8 cellular contexts compared by ENCODE assay signal in the genomic region with DNA sequence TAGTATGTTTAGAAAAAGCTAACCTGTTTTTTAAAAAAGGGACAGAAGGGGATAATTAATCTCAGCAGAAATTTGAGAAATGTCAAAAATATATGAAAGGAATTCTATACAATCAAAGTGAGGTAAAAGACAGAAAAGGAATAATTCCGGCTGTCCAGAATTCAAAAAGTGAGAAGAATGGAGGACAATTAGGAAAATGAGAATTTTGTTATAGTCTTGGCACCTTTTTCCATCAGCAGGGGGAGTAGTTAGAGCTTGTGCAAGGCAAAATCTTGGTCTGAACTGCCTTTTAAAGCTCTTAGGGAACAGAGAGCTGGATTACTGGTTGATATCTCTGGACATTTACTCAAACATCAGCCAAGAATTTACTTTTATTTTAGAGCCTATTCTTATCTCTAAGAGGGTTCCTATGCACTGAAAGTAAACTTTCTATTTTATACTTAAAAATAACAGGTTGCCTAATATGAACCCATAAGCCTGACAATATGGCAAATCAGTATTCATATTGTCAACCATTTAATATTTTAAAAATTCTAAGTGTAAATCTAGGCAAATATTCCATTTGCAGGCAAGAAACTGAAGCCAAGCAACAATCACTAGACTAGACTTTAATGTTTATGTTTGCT.
DNase-seq lines count a peak whose midpoint lies in the region; ATAC-seq and TF ChIP-seq lines count a peak whose summit lies in the region.

No MANE protein-coding gene starts in this region.

- H3K27ac Mint-ChIP-seq in GM23338 (no peak overlapping the region), type B pancreatic cell (no peak overlapping the region)
- no peak overlapping the region for H3K27ac Mint-ChIP-seq in activated CD4-positive, alpha-beta memory T cell treated with anti-CD3 and anti-CD28 coated beads for 36 hours

- H3K4me1 Mint-ChIP-seq in GM23338 (peaks cover 3% of the 10 kb centered on the region; the same call in 2 of the 3 replicates), type B pancreatic cell (ENCODE audit: unreplicated experiment) (peaks cover 4% of the 10 kb centered on the region)
- H3K4me1 Mint-ChIP-seq in activated CD4-positive, alpha-beta memory T cell treated with anti-CD3 and anti-CD28 coated beads for 36 hours (ENCODE audit: low read depth), result peaks cover 3% of the 10 kb centered on the region

- no peaks in the 10 kb centered on the region for H3K36me3 Mint-ChIP-seq in GM23338 (ENCODE audit: low read depth)
- peaks cover 5% of the 10 kb centered on the region for H3K36me3 Mint-ChIP-seq in type B pancreatic cell
- no peaks in the 10 kb centered on the region for H3K36me3 Mint-ChIP-seq in activated CD4-positive, alpha-beta memory T cell treated with anti-CD3 and anti-CD28 coated beads for 36 hours

- no peak for ATAC-seq in GM23338
- no peak for ATAC-seq in HG03521 (IDR thresholded peaks at IDR 0.05; ENCODE audit: unreplicated experiment)

- H4K20me1 ChIP-seq in GM23338 (replicated peaks; ENCODE audit: insufficient read depth), result no peaks in the 10 kb centered on the region; the same call in 1 of the 2 replicates

- no peaks in the 10 kb centered on the region for H3K27me3 ChIP-seq in GM23338 (ENCODE audit: insufficient read depth)

- H3K4me3 Mint-ChIP-seq in GM23338 (no peak overlapping the region), type B pancreatic cell (no peak overlapping the region)
- no peak overlapping the region for H3K4me3 Mint-ChIP-seq in activated CD4-positive, alpha-beta memory T cell treated with anti-CD3 and anti-CD28 coated beads for 36 hours

- CTCF ChIA-PET in activated CD4-positive, alpha-beta memory T cell treated with anti-CD3 and anti-CD28 coated beads for 36 hours (lab: Charles Lee), result interaction anchor here (0.9 to 1.6 kb wide), 7 partner anchors 8 to 442 kb away, joined by 3 to 5 read pairs (median 4); no protein-coding TSS in a partner anchor

- DNase-seq in AG09319 (ENCODE audit: extremely low read depth, low read depth) (peak; percentile 5), GM23338 (ENCODE audit: low spot score) (peak; percentile 70), SK-N-DZ (ENCODE audit: low spot score) (peak; percentile 35), glomerular visceral epithelial cell (ENCODE audit: extremely low spot score) (peak; percentile 29), type B pancreatic cell (ENCODE audit: extremely low spot score, unreplicated experiment) (no peak), GM19238 (ENCODE audit: insufficient read length, low spot score) (no peak)
- DNase-seq in activated CD4-positive, alpha-beta memory T cell treated with anti-CD3 and anti-CD28 coated beads for 36 hours, result no peak

- no peak overlapping the region for H3K27ac ChIP-seq in GM23338 (ENCODE audit: low read depth)

- intact Hi-C loops in activated CD4-positive, alpha-beta memory T cell treated with anti-CD3 and anti-CD28 coated beads for 36 hours (cut with micrococcal nuclease), result loop anchor here (1.0 to 10.0 kb wide), 2 partner anchors 230 to 441 kb away; no protein-coding TSS in a partner anchor

- H2AFZ ChIP-seq in GM23338, result no peak overlapping the region

- POLR2A ChIA-PET in activated CD4-positive, alpha-beta memory T cell treated with anti-CD3 and anti-CD28 coated beads for 36 hours (lab: Charles Lee), result no interaction called here

- H3K9me3 Mint-ChIP-seq in GM23338, result no peaks in the 10 kb centered on the region
- no peaks in the 10 kb centered on the region for H3K9me3 Mint-ChIP-seq in type B pancreatic cell
- no peaks in the 10 kb centered on the region for H3K9me3 Mint-ChIP-seq in activated CD4-positive, alpha-beta memory T cell treated with anti-CD3 and anti-CD28 coated beads for 36 hours

- H3K4me2 ChIP-seq in GM23338, result no peak overlapping the region

- H3K79me2 ChIP-seq in GM23338 (replicated peaks; ENCODE audit: insufficient read depth), result no peaks in the 10 kb centered on the region

- TF ChIP-seq CTCF in AG09319 (IDR thresholded peaks at IDR 0.05; ENCODE audit: low read depth, low read length) (peak; percentile 73), GM23338 (conservative IDR thresholded peaks at IDR 0.05; ENCODE audit: low read depth in 2 of 2) (peak; percentile 62 to 66), type B pancreatic cell (conservative IDR thresholded peaks at IDR 0.05) (peak; percentile 79)

- H3K9me2 ChIP-seq in GM23338 (ENCODE audit: insufficient read depth), result no peaks in the 10 kb centered on the region

- no peaks in the 10 kb centered on the region for H3K36me3 ChIP-seq in GM23338 (ENCODE audit: insufficient read depth)

- H3F3A ChIP-seq in GM23338 (replicated peaks; ENCODE audit: low read depth), result no peaks in the 10 kb centered on the region

- no peak overlapping the region for H3K4me3 ChIP-seq in GM23338

- H3K4me1 ChIP-seq in GM23338 (ENCODE audit: insufficient read depth), result no peaks in the 10 kb centered on the region

- H3K27me3 Mint-ChIP-seq in GM23338 (ENCODE audit: insufficient read depth, low read depth, poor library complexity) (peaks cover 2% of the 10 kb centered on the region), type B pancreatic cell (no peaks in the 10 kb centered on the region)
- H3K27me3 Mint-ChIP-seq in activated CD4-positive, alpha-beta memory T cell treated with anti-CD3 and anti-CD28 coated beads for 36 hours, result no peaks in the 10 kb centered on the region

TF ChIP-seq in GM23338, 12 proteins besides CTCF, POLR2A, EP300 and RAD21 (continues in another document):
- TF ChIP-seq EZH2 (IDR thresholded peaks at IDR 0.05; ENCODE audit: low read depth, unreplicated experiment) (no peak), POLR2AphosphoS5 (IDR thresholded peaks at IDR 0.05; ENCODE audit: low read depth) (no peak), CREB1 (CRISPR knock-in tag; IDR thresholded peaks at IDR 0.05; ENCODE audit: low read depth) (no peak), NANOG (IDR thresholded peaks at IDR 0.05; ENCODE audit: borderline replicate concordance) (no peak), JUNB (IDR thresholded peaks at IDR 0.05; ENCODE audit: unreplicated experiment) (no peak)
- TF ChIP-seq, protein P1, sequence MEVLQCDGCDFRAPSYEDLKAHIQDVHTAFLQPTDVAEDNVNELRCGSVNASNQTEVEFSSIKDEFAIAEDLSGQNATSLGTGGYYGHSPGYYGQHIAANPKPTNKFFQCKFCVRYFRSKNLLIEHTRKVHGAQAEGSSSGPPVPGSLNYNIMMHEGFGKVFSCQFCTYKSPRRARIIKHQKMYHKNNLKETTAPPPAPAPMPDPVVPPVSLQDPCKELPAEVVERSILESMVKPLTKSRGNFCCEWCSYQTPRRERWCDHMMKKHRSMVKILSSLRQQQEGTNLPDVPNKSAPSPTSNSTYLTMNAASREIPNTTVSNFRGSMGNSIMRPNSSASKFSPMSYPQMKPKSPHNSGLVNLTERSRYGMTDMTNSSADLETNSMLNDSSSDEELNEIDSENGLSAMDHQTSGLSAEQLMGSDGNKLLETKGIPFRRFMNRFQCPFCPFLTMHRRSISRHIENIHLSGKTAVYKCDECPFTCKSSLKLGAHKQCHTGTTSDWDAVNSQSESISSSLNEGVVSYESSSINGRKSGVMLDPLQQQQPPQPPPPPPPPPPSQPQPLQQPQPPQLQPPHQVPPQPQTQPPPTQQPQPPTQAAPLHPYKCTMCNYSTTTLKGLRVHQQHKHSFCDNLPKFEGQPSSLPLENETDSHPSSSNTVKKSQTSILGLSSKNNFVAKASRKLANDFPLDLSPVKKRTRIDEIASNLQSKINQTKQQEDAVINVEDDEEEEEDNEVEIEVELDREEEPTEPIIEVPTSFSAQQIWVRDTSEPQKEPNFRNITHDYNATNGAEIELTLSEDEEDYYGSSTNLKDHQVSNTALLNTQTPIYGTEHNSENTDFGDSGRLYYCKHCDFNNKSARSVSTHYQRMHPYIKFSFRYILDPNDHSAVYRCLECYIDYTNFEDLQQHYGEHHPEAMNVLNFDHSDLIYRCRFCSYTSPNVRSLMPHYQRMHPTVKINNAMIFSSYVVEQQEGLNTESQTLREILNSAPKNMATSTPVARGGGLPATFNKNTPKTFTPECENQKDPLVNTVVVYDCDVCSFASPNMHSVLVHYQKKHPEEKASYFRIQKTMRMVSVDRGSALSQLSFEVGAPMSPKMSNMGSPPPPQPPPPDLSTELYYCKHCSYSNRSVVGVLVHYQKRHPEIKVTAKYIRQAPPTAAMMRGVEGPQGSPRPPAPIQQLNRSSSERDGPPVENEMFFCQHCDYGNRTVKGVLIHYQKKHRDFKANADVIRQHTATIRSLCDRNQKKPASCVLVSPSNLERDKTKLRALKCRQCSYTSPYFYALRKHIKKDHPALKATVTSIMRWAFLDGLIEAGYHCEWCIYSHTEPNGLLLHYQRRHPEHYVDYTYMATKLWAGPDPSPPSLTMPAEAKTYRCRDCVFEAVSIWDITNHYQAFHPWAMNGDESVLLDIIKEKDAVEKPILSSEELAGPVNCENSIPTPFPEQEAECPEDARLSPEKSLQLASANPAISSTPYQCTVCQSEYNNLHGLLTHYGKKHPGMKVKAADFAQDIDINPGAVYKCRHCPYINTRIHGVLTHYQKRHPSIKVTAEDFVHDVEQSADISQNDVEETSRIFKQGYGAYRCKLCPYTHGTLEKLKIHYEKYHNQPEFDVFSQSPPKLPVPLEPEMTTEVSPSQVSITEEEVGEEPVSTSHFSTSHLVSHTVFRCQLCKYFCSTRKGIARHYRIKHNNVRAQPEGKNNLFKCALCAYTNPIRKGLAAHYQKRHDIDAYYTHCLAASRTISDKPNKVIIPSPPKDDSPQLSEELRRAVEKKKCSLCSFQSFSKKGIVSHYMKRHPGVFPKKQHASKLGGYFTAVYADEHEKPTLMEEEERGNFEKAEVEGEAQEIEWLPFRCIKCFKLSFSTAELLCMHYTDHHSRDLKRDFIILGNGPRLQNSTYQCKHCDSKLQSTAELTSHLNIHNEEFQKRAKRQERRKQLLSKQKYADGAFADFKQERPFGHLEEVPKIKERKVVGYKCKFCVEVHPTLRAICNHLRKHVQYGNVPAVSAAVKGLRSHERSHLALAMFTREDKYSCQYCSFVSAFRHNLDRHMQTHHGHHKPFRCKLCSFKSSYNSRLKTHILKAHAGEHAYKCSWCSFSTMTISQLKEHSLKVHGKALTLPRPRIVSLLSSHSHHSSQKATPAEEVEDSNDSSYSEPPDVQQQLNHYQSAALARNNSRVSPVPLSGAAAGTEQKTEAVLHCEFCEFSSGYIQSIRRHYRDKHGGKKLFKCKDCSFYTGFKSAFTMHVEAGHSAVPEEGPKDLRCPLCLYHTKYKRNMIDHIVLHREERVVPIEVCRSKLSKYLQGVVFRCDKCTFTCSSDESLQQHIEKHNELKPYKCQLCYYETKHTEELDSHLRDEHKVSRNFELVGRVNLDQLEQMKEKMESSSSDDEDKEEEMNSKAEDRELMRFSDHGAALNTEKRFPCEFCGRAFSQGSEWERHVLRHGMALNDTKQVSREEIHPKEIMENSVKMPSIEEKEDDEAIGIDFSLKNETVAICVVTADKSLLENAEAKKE (CRISPR knock-in tag; IDR thresholded peaks at IDR 0.05), result no peak

Comparison
In these comparisons a context has a peak if more than half of its experiments do, and no peak if none do; other contexts are left out.
1. DNase-seq: peak in AG09319 (single experiment), GM23338 (single experiment), SK-N-DZ (single experiment) and glomerular visceral epithelial cell (single experiment); none in type B pancreatic cell (single experiment), activated CD4-positive, alpha-beta memory T cell treated with anti-CD3 and anti-CD28 coated beads for 36 hours (single experiment) and GM19238 (single experiment).
2. Peak in every context shown above with its lines, with median percentiles within 50 percentile points of each other: CTCF ChIP-seq.